In genomic region chr9:131361202-131361833, GRCh38 we compare ENCODE assay signal across 9 cellular contexts. TPM values are rescaled to one million over a fixed set of nuclear protein-coding genes. Genes with fewer than 3 reads are reported as not detected.
DNase-seq lines count a peak whose midpoint lies in the region; ATAC-seq and TF ChIP-seq lines count a peak whose summit lies in the region.
"Had no signal": no experiment of that assay in that cellular context is flagged by ENCODE, and none has a peak within 500 bp of the region (broad histone marks: within the 10 kb centered on the region; RNA-seq: fewer than 3 reads in every experiment).

No MANE protein-coding gene starts in this region.

- H3K4me3 Mint-ChIP-seq in activated CD4-positive, alpha-beta memory T cell treated with anti-CD3 and anti-CD28 coated beads for 36 hours, result peak overlapping the region; percentile 16
- no peak overlapping the region for H3K4me3 Mint-ChIP-seq in activated CD4-positive, alpha-beta memory T cell treated with anti-CD3 and anti-CD28 coated beads, Interleukin-2, amount 10 ng/mL, durations not matched to agents 7 days and 5 days
- H3K4me3 Mint-ChIP-seq in natural killer cell treated with Interleukin-12 subunit alpha and Interleukin-12 subunit beta and Interleukin-15 and Interleukin-18, amount 100 ng/mL, for 72 hours, result no peak overlapping the region

- ATAC-seq in left lobe of liver, result no peak
- no peak for ATAC-seq in natural killer cell treated with Interleukin-12 subunit alpha and Interleukin-12 subunit beta and Interleukin-15 and Interleukin-18, amount 100 ng/mL, for 72 hours

- peaks cover 16 to 18% of the 10 kb centered on the region in 2 donors for H3K4me1 ChIP-seq in thyroid gland

- WGBS in thyroid gland, 2 donors, result 13 to 20% methylated on average over 8 of the region's 8 CpGs

- H3K9me3 ChIP-seq in thyroid gland, result no peaks in the 10 kb centered on the region

- no peaks in the 10 kb centered on the region for H3K27me3 ChIP-seq in thyroid gland

- peak overlapping the region; percentile 89 to 97 (median 91) for H3K27ac ChIP-seq in thyroid gland

- TF ChIP-seq POLR2A in thyroid gland (IDR thresholded peaks at IDR 0.05), result peak in 1 of 2 donors; percentile 37

- no peak for TF ChIP-seq CTCF in thyroid gland (IDR thresholded peaks at IDR 0.05)

- no peak overlapping the region for H3K27ac Mint-ChIP-seq in activated CD4-positive, alpha-beta memory T cell treated with anti-CD3 and anti-CD28 coated beads for 36 hours
- H3K27ac Mint-ChIP-seq in activated CD4-positive, alpha-beta memory T cell treated with anti-CD3 and anti-CD28 coated beads, Interleukin-2, amount 10 ng/mL, durations not matched to agents 7 days and 5 days, result no peak overlapping the region
- H3K27ac Mint-ChIP-seq in natural killer cell treated with Interleukin-12 subunit alpha and Interleukin-12 subunit beta and Interleukin-15 and Interleukin-18, amount 100 ng/mL, for 72 hours, result no peak overlapping the region

- no peaks in the 10 kb centered on the region for H3K36me3 ChIP-seq in thyroid gland

- POLR2A ChIA-PET in activated CD4-positive, alpha-beta memory T cell treated with anti-CD3 and anti-CD28 coated beads for 36 hours (lab: Charles Lee), result no interaction called here
- POLR2A ChIA-PET in activated CD4-positive, alpha-beta memory T cell treated with anti-CD3 and anti-CD28 coated beads, Interleukin-2, amount 10 ng/mL, durations not matched to agents 7 days and 5 days (lab: Charles Lee), result interaction anchor here (1.1 kb wide), 1 partner anchor 12 kb away, joined by 3 read pairs; no protein-coding TSS in a partner anchor

- intact Hi-C loops in activated CD4-positive, alpha-beta memory T cell treated with anti-CD3 and anti-CD28 coated beads for 36 hours (cut with micrococcal nuclease), result no loop called here
- intact Hi-C loops in thyroid gland (cut with DNase I), result no loop called here

- no peak overlapping the region for H3K4me3 ChIP-seq in thyroid gland (replicated peaks in 1 of 3)

- H3K27me3 Mint-ChIP-seq in activated CD4-positive, alpha-beta memory T cell treated with anti-CD3 and anti-CD28 coated beads for 36 hours, result no peaks in the 10 kb centered on the region
- no peaks in the 10 kb centered on the region for H3K27me3 Mint-ChIP-seq in activated CD4-positive, alpha-beta memory T cell treated with anti-CD3 and anti-CD28 coated beads, Interleukin-2, amount 10 ng/mL, durations not matched to agents 7 days and 5 days
- no peaks in the 10 kb centered on the region for H3K27me3 Mint-ChIP-seq in natural killer cell treated with Interleukin-12 subunit alpha and Interleukin-12 subunit beta and Interleukin-15 and Interleukin-18, amount 100 ng/mL, for 72 hours

- DNase-seq in activated CD4-positive, alpha-beta memory T cell treated with anti-CD3 and anti-CD28 coated beads for 36 hours, result no peak
- DNase-seq in activated CD4-positive, alpha-beta memory T cell treated with anti-CD3 and anti-CD28 coated beads, Interleukin-2, amount 10 ng/mL, durations not matched to agents 7 days and 5 days, result no peak
- peak; percentile 31 to 34 for DNase-seq in activated CD4-positive, alpha-beta T cell treated with anti-CD3 and anti-CD28 coated beads, Interleukin-2, amount 50 U/mL, for 48 hours
- DNase-seq in iris pigment epithelial cell (ENCODE audit: low read depth) (peak; percentile 36), thyroid gland (peak; percentile 83 to 86), left lobe of liver (ENCODE audit: low spot score) (no peak), NCI-H446 (lab: John Stamatoyannopoulos, UW) (no peak)
- no peak for DNase-seq in natural killer cell treated with Interleukin-12 subunit alpha and Interleukin-12 subunit beta and Interleukin-15 and Interleukin-18, amount 100 ng/mL, for 72 hours (ENCODE audit: low spot score)
- DNase-seq: NCI-H2227 treated with DMSO at 0.1 percent for 48 hours had no signal

- CTCF ChIA-PET in activated CD4-positive, alpha-beta memory T cell treated with anti-CD3 and anti-CD28 coated beads for 36 hours (lab: Charles Lee), result interaction anchor here (1.4 kb wide), 1 partner anchor 11 kb away, joined by 4 read pairs; no protein-coding TSS in a partner anchor
- CTCF ChIA-PET in activated CD4-positive, alpha-beta memory T cell treated with anti-CD3 and anti-CD28 coated beads, Interleukin-2, amount 10 ng/mL, durations not matched to agents 7 days and 5 days (lab: Charles Lee), result interaction anchor here (0.7 to 1.2 kb wide), 3 partner anchors 10 to 1838 kb away, joined by 3 to 5 read pairs (median 3); no protein-coding TSS in a partner anchor

- H3K9me3 Mint-ChIP-seq in activated CD4-positive, alpha-beta memory T cell treated with anti-CD3 and anti-CD28 coated beads for 36 hours, result no peaks in the 10 kb centered on the region
- H3K9me3 Mint-ChIP-seq in activated CD4-positive, alpha-beta memory T cell treated with anti-CD3 and anti-CD28 coated beads, Interleukin-2, amount 10 ng/mL, durations not matched to agents 7 days and 5 days, result no peaks in the 10 kb centered on the region
- H3K9me3 Mint-ChIP-seq in natural killer cell treated with Interleukin-12 subunit alpha and Interleukin-12 subunit beta and Interleukin-15 and Interleukin-18, amount 100 ng/mL, for 72 hours, result no peaks in the 10 kb centered on the region

- H3K36me3 Mint-ChIP-seq in activated CD4-positive, alpha-beta memory T cell treated with anti-CD3 and anti-CD28 coated beads for 36 hours, result no peaks in the 10 kb centered on the region
- H3K36me3 Mint-ChIP-seq in activated CD4-positive, alpha-beta memory T cell treated with anti-CD3 and anti-CD28 coated beads, Interleukin-2, amount 10 ng/mL, durations not matched to agents 7 days and 5 days (ENCODE audit: low read depth), result no peaks in the 10 kb centered on the region
- no peaks in the 10 kb centered on the region for H3K36me3 Mint-ChIP-seq in natural killer cell treated with Interleukin-12 subunit alpha and Interleukin-12 subunit beta and Interleukin-15 and Interleukin-18, amount 100 ng/mL, for 72 hours

- H3K4me1 Mint-ChIP-seq in activated CD4-positive, alpha-beta memory T cell treated with anti-CD3 and anti-CD28 coated beads for 36 hours (ENCODE audit: low read depth), result peaks cover 8% of the 10 kb centered on the region
- peaks cover 9% of the 10 kb centered on the region for H3K4me1 Mint-ChIP-seq in activated CD4-positive, alpha-beta memory T cell treated with anti-CD3 and anti-CD28 coated beads, Interleukin-2, amount 10 ng/mL, durations not matched to agents 7 days and 5 days
- peaks cover 0 to 8% of the 10 kb centered on the region in 2 donors for H3K4me1 Mint-ChIP-seq in natural killer cell treated with Interleukin-12 subunit alpha and Interleukin-12 subunit beta and Interleukin-15 and Interleukin-18, amount 100 ng/mL, for 72 hours (ENCODE audit: low read depth in 2 of 2)

RNA-seq across cellular contexts. Expression of gene PRRC2B, which starts 32.6 kb away (rescaled TPM):
- 100 to 1,000 TPM; 127 to 135 TPM for total RNA-seq in activated CD4-positive, alpha-beta memory T cell treated with anti-CD3 and anti-CD28 coated beads for 36 hours
- total RNA-seq in activated CD4-positive, alpha-beta memory T cell treated with anti-CD3 and anti-CD28 coated beads, Interleukin-2, amount 10 ng/mL, durations not matched to agents 7 days and 5 days, result 100 to 1,000 TPM; 178 to 190 TPM
- total RNA-seq in thyroid gland (100 to 1,000 TPM in 3 of 4 donors, 10 to 100 TPM in 1; 81.7 to 159 (median 117) TPM), left lobe of liver (80.7 TPM)
- 100 to 1,000 TPM; 122 to 246 TPM for total RNA-seq in natural killer cell treated with Interleukin-12 subunit alpha and Interleukin-12 subunit beta and Interleukin-15 and Interleukin-18, amount 100 ng/mL, for 72 hours

Comparison
In these comparisons a context has a peak if more than half of its experiments do, and no peak if none do; other contexts are left out.
1. DNase-seq: peak in activated CD4-positive, alpha-beta T cell treated with anti-CD3 and anti-CD28 coated beads, Interleukin-2, amount 50 U/mL, for 48 hours (2 of 2), iris pigment epithelial cell (single experiment) and thyroid gland (2 of 2); none in activated CD4-positive, alpha-beta memory T cell treated with anti-CD3 and anti-CD28 coated beads for 36 hours (single experiment), activated CD4-positive, alpha-beta memory T cell treated with anti-CD3 and anti-CD28 coated beads, Interleukin-2, amount 10 ng/mL, durations not matched to agents 7 days and 5 days (single experiment), left lobe of liver (single experiment), natural killer cell treated with Interleukin-12 subunit alpha and Interleukin-12 subunit beta and Interleukin-15 and Interleukin-18, amount 100 ng/mL, for 72 hours (single experiment) and NCI-H446 (0 of 2).